26 cellular contexts compared by ENCODE assay signal in the genomic region with DNA sequence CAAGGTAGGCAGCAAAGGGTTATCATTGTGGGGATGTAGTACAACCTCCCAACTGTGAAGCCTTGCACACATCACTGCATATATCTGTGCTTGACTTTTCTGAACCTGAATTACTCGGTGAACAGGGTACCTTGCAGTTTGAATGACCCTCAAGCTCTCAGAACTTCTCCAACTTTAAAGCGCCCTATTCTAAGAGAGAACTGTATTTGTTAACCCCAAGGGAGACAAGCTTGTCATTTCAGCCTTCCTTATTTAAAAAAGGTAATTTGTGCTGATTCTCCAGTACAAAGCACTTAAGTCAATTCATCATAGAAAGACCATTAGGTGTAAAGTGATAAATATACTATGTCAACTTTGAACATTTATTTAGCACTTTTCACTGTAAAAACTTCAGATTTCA.
"Had no signal": no experiment of that assay in that cellular context is flagged by ENCODE, and none has a peak within 500 bp of the region (broad histone marks: within the 10 kb centered on the region; RNA-seq: fewer than 3 reads in every experiment).

No MANE protein-coding gene starts in this region.

- H3K4me3 ChIP-seq: pancreas, psoas muscle, right lobe of liver, sigmoid colon, stomach, thoracic aorta, thyroid gland, tibial nerve, upper lobe of left lung, vagina had no signal

- FAIRE-seq: pancreas, small intestine, urothelium cell line had no signal

- H3K4me1 ChIP-seq: pancreas, psoas muscle, right lobe of liver, sigmoid colon, stomach, thyroid gland, tibial nerve, upper lobe of left lung had no signal

- ATAC-seq: naive thymus-derived CD8-positive, alpha-beta T cell; natural killer cell treated with Interleukin-12 subunit alpha and Interleukin-12 subunit beta and Interleukin-15 and Interleukin-18, amount 100 ng/mL, for 72 hours; psoas muscle; right cardiac atrium; right lobe of liver; stimulated activated effector memory CD8-positive, alpha-beta T cell treated with anti-CD3 and anti-CD28 coated beads, Interleukin-12 subunit alpha, Interleukin-12 subunit beta, amount 100 ng/mL, for 72 hours; stimulated activated naive B cell treated with anti-CD40 and anti-IgM and Interleukin-4, amounts not matched to agents 10 μg/mL and 1 μg/mL and 100 μg/mL, for 72 hours had no signal

- H3K9me3 ChIP-seq: neutrophil, pancreas, psoas muscle, right lobe of liver, sigmoid colon, stomach, thoracic aorta, thyroid gland, tibial nerve, upper lobe of left lung, vagina had no signal

- DNase-seq: naive thymus-derived CD8-positive, alpha-beta T cell; nephron progenitor cell; nucleus accumbens; pancreas; psoas muscle; right cardiac atrium; right lobe of liver; sigmoid colon; small intestine; stimulated activated CD4-positive, alpha-beta T cell treated with anti-CD3 and anti-CD28 coated beads, Interleukin-15, amount 100 ng/mL, for 24 hours; stimulated activated CD4-positive, alpha-beta T cell treated with anti-CD3 and anti-CD28 coated beads, Interleukin-2, amount 100 ng/mL, for 24 hours; stimulated activated CD4-positive, alpha-beta T cell treated with anti-CD3 and anti-CD28 coated beads, Interleukin-2, amount 100 ng/mL, for 48 hours; stimulated activated CD4-positive, alpha-beta T cell treated with anti-CD3 and anti-CD28 coated beads, Interleukin-4, amount 100 ng/mL, for 24 hours; stimulated activated naive B cell treated with anti-CD40 and anti-IgM and Interleukin-4, amounts not matched to agents 10 μg/mL and 1 μg/mL and 100 μg/mL, for 72 hours; stimulated activated naive CD4-positive, alpha-beta T cell treated with Interleukin-2 at 50 U/mL for 16 hours; stomach; thyroid gland; trophoblast cell; upper lobe of left lung had no signal

- H3K27ac ChIP-seq: neutrophil, pancreas, psoas muscle, right lobe of liver, sigmoid colon, stomach, thoracic aorta, thyroid gland, tibial nerve, upper lobe of left lung, vagina had no signal
